Comparison of ENCODE assay signal across 1 cellular context in the genomic region with DNA sequence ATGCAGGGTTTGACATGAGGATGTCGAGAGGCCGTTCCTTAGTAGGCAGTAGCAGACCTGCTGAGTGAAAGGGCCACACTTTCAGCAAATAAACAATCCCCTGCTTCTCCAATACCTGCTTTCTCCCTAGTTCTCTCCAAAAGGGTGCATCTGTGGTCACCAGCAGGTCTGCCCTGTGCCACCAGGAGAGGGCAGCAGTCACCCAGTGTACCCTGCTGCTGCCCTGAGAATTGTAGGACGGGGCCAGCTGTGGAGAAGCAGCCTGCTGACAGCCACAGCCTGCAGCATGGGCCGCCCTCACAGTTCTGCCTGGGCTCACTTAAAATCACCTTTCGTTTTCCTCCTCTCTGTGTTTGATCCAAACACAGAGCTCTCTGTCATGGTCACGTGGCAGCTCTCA.
TF ChIP-seq lines count a peak whose summit lies in the region.

No MANE protein-coding gene starts in this region.

TF ChIP-seq in HepG2, 621 proteins besides CTCF, POLR2A, EP300 and RAD21:
- TF ChIP-seq HMGXB4 (CRISPR knock-in tag; IDR thresholded peaks at IDR 0.05; ENCODE audit: borderline replicate concordance in 1 of 2, low read depth in 1 of 2) (0 out of 4 replicates have a peak, but pooled peaks of 1 of the 2 experiments have one; percentile 24), ZNF121 (CRISPR knock-in tag; IDR thresholded peaks at IDR 0.05) (peak; percentile 67), STAG1 (CRISPR knock-in tag; IDR thresholded peaks at IDR 0.05) (peak; percentile 74), KDM2A (CRISPR knock-in tag; IDR thresholded peaks at IDR 0.05; ENCODE audit: borderline replicate concordance, low read depth) (peak; percentile 45; the same call in 1 of the 2 replicates), SMC3 (IDR thresholded peaks at IDR 0.05; ENCODE audit: low read length) (peak; percentile 23; the same call in 1 of the 2 replicates)
